ENCODE assay signal across 11 cellular contexts in the genomic region with DNA sequence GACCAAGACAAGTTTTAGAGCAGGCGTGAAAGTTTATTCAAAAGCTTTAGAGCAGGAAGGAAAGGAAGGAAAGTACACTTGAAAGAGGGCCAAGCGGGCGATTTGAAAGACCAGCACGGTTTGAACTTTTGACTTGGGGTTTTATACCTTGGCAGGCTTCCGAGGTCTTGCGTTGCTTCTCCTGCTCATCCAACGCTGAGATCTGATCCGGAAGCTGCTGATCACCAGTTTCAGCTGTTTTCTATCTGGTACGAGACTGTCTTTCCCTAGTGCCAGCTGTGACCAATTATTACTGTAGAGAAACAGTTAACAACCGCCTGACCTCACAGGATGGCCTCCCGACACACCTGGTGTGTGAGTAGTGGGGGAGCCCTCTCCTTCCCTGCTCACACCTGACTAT. TPM values are rescaled to one million over a fixed set of nuclear protein-coding genes. Genes with fewer than 3 reads are reported as not detected.
A peak's percentile ranks its signal among the peaks of the same experiment; 100 is the strongest.
DNase-seq lines count a peak whose midpoint lies in the region; ATAC-seq and TF ChIP-seq lines count a peak whose summit lies in the region.
"Had no signal": no experiment of that assay in that cellular context is flagged by ENCODE, and none has a peak within 500 bp of the region (broad histone marks: within the 10 kb centered on the region; RNA-seq: fewer than 3 reads in every experiment).

No MANE protein-coding gene starts in this region.

- no peaks in the 10 kb centered on the region for H3K36me3 ChIP-seq in WERI-Rb-1
- H3K36me3 ChIP-seq: HAP-1, left ventricle myocardium inferior had no signal

- no peak for ATAC-seq in Right ventricle myocardium inferior
- no peak for ATAC-seq in GM21723 (IDR thresholded peaks at IDR 0.05; ENCODE audit: unreplicated experiment)

- intact Hi-C loops in posterior vena cava (cut with DNase I) (no loop called here), Right ventricle myocardium inferior (cut with DNase I) (no loop called here)

- no peak for TF ChIP-seq CTCF in HFF-Myc (IDR thresholded peaks at IDR 0.05; ENCODE audit: low read depth, low read length, missing control alignments)
- no peak for TF ChIP-seq CTCF in cardiac fibroblast (IDR thresholded peaks at IDR 0.05; ENCODE audit: low read depth, low read length)
- no peak for TF ChIP-seq CTCF in WERI-Rb-1 (IDR thresholded peaks at IDR 0.05; ENCODE audit: low read depth, low read length)

- H3K4me3 ChIP-seq in HFF-Myc (replicated peaks; ENCODE audit: low read depth, low read length) (no peak overlapping the region), cardiac fibroblast (replicated peaks in 1 of 2; ENCODE audit: low read depth in 2 of 2, low read length in 2 of 2) (no peak overlapping the region), WERI-Rb-1 (ENCODE audit: low read depth, low read length) (no peak overlapping the region)
- H3K4me3 ChIP-seq: HAP-1, left ventricle myocardium inferior had no signal

- DNase-seq in HFF-Myc (ENCODE audit: extremely low read depth, low read depth) (peak; percentile 92), NCI-H2227 treated with DMSO at 0.1 percent for 48 hours (lab: John Stamatoyannopoulos, UW) (peak; percentile 24), cardiac fibroblast (ENCODE audit: low read depth in 2 of 2) (peak; percentile 53 to 55), posterior vena cava (ENCODE audit: low spot score) (peak; percentile 32), WERI-Rb-1 (no peak), Right ventricle myocardium inferior (ENCODE audit: missing footprints) (no peak)
- DNase-seq: activated CD4-positive, alpha-beta T cell treated with anti-CD3 and anti-CD28 coated beads, Interleukin-2, amount 50 U/mL, for 1 hour; left ventricle myocardium inferior; stimulated activated CD4-positive, alpha-beta T cell treated with anti-CD3 and anti-CD28 coated beads, Interleukin-1b, Interleukin-23, amount 100 ng/mL, for 48 hours had no signal

- no peak overlapping the region for H3K27ac ChIP-seq in WERI-Rb-1
- H3K27ac ChIP-seq: left ventricle myocardium inferior had no signal

- no peaks in the 10 kb centered on the region for H3K27me3 ChIP-seq in WERI-Rb-1 (ENCODE audit: insufficient read depth, low read depth, severe bottlenecking)

- H3K9me3 ChIP-seq in WERI-Rb-1 (ENCODE audit: severe bottlenecking), result no peaks in the 10 kb centered on the region
- H3K9me3 ChIP-seq: HAP-1, left ventricle myocardium inferior had no signal

RNA-seq across cellular contexts. Expression of a gene that starts 20.6 kb away (rescaled TPM):
- total RNA-seq in posterior vena cava (10 to 100 TPM; 14.0 to 15.2 TPM), Right ventricle myocardium inferior (12.1 TPM)

RNA-seq across cellular contexts. Expression of a gene that starts 47.6 kb away (rescaled TPM):
- 10 to 100 TPM; 20.5 to 24.6 TPM for total RNA-seq in posterior vena cava
- total RNA-seq in Right ventricle myocardium inferior, result 74.5 TPM

Comparison
In these comparisons a context has a peak if more than half of its experiments do, and no peak if none do; other contexts are left out.
1. DNase-seq: peak in HFF-Myc (single experiment), NCI-H2227 treated with DMSO at 0.1 percent for 48 hours (single experiment), cardiac fibroblast (2 of 2) and posterior vena cava (single experiment); none in WERI-Rb-1 (single experiment) and Right ventricle myocardium inferior (single experiment).